ENCODE assay signal across 15 cellular contexts in genomic region chr3:169266351-169266750, GRCh38.
DNase-seq lines count a peak whose midpoint lies in the region; ATAC-seq and TF ChIP-seq lines count a peak whose summit lies in the region.
"Had no signal": no experiment of that assay in that cellular context is flagged by ENCODE, and none has a peak within 500 bp of the region (broad histone marks: within the 10 kb centered on the region; RNA-seq: fewer than 3 reads in every experiment).

No MANE protein-coding gene starts in this region.

- no peaks in the 10 kb centered on the region for H3K27me3 Mint-ChIP-seq in osteocyte (ENCODE audit: unreplicated experiment)
- H3K27me3 Mint-ChIP-seq: CD8-positive, alpha-beta memory T cell had no signal

- POLR2A ChIA-PET in PC-3 (lab: Charles Lee; ENCODE audit: unreplicated experiment): no interaction called here

- ATAC-seq in PC-3: peak; percentile 79
- ATAC-seq: A549, HCT116 had no signal

- no peaks in the 10 kb centered on the region for H3K27me3 ChIP-seq in PC-3 (ENCODE audit: low read length)

- H3K4me1 Mint-ChIP-seq in osteocyte (ENCODE audit: unreplicated experiment): peaks cover 38% of the 10 kb centered on the region
- H3K4me1 Mint-ChIP-seq: CD14-positive monocyte; CD8-positive, alpha-beta memory T cell had no signal

- no peak for TF ChIP-seq CTCF in PC-3 (conservative IDR thresholded peaks at IDR 0.05; ENCODE audit: low read depth, low read length)
- TF ChIP-seq CTCF in osteocyte (IDR thresholded peaks at IDR 0.05): no peak

- H4K20me1 ChIP-seq in PC-3 (ENCODE audit: low read length): no peaks in the 10 kb centered on the region

- no TSS peak for BruUV-seq in PC-3 (replicated peaks; lab: Mats Ljungman, UMichigan)

- H3F3A ChIP-seq in PC-3 (ENCODE audit: low read length, unreplicated experiment): no peaks in the 10 kb centered on the region

- no peaks in the 10 kb centered on the region for H3K9me3 ChIP-seq in PC-3 (ENCODE audit: low read length)
- H3K9me3 ChIP-seq: A549, Caco-2 had no signal

- no peaks in the 10 kb centered on the region for H3K79me2 ChIP-seq in PC-3 (ENCODE audit: low read length)

- H3K4me3 Mint-ChIP-seq in osteocyte (ENCODE audit: unreplicated experiment): no peak overlapping the region
- H3K4me3 Mint-ChIP-seq: CD14-positive monocyte; CD8-positive, alpha-beta memory T cell had no signal

- H3K27ac ChIP-seq in PC-3 (ENCODE audit: low read length): no peak overlapping the region
- H3K27ac ChIP-seq: A549, HL-60 had no signal

- no peak overlapping the region for H3K9ac ChIP-seq in PC-3 (ENCODE audit: low read length)

- H3K9me2 ChIP-seq in PC-3 (replicated peaks; ENCODE audit: low read length): no peaks in the 10 kb centered on the region

- H2AFZ ChIP-seq in PC-3 (ENCODE audit: low read length): no peak overlapping the region

- H3K27ac Mint-ChIP-seq in osteocyte (ENCODE audit: unreplicated experiment): no peak overlapping the region
- H3K27ac Mint-ChIP-seq: CD14-positive monocyte; CD8-positive, alpha-beta memory T cell had no signal

- CTCF ChIA-PET in PC-3 (lab: Charles Lee): no interaction called here

- no peak overlapping the region for H3K4me3 ChIP-seq in PC-3 (ENCODE audit: low read length)
- H3K4me3 ChIP-seq: A549 had no signal

- DNase-seq in PC-3 (peak; percentile 14), globus pallidus (ENCODE audit: low spot score) (peak; percentile 72), midbrain (lab: John Stamatoyannopoulos, UW) (peak; percentile 31), NCI-H526 treated with DMSO at 0.1 percent for 48 hours (lab: John Stamatoyannopoulos, UW) (no peak), NCI-H82 treated with DMSO at 0.1 percent for 48 hours (lab: John Stamatoyannopoulos, UW; ENCODE audit: unreplicated experiment) (no peak), NCI-H1105 (lab: John Stamatoyannopoulos, UW) (no peak), osteocyte (ENCODE audit: extremely low spot score, unreplicated experiment) (no peak)
- DNase-seq: Caco-2; CD8-positive, alpha-beta memory T cell; DMS53; GF-D8 had no signal

- H3K4me2 ChIP-seq in PC-3 (ENCODE audit: low read length): no peak overlapping the region
- H3K4me2 ChIP-seq: A549 had no signal

- H3K4me1 ChIP-seq in PC-3 (ENCODE audit: insufficient read depth, low read length): peaks cover 6% of the 10 kb centered on the region
- H3K4me1 ChIP-seq: A549 had no signal

- intact Hi-C loops in PC-3 (cut with micrococcal nuclease): no loop called here

- no peaks in the 10 kb centered on the region for H3K9me3 Mint-ChIP-seq in osteocyte (ENCODE audit: unreplicated experiment)

- H3K36me3 ChIP-seq in PC-3 (ENCODE audit: low read depth, low read length): no peaks in the 10 kb centered on the region

- H3K36me3 Mint-ChIP-seq in osteocyte (ENCODE audit: unreplicated experiment): no peaks in the 10 kb centered on the region
- H3K36me3 Mint-ChIP-seq: CD14-positive monocyte; CD8-positive, alpha-beta memory T cell had no signal

Comparison
In these comparisons a context has a peak if more than half of its experiments do, and no peak if none do; other contexts are left out.
1. DNase-seq: peak in PC-3 (single experiment), globus pallidus (single experiment) and midbrain (single experiment); none in NCI-H526 treated with DMSO at 0.1 percent for 48 hours (single experiment), NCI-H82 treated with DMSO at 0.1 percent for 48 hours (single experiment), NCI-H1105 (single experiment) and osteocyte (single experiment).